8 cellular contexts compared by ENCODE assay signal in the genomic region with DNA sequence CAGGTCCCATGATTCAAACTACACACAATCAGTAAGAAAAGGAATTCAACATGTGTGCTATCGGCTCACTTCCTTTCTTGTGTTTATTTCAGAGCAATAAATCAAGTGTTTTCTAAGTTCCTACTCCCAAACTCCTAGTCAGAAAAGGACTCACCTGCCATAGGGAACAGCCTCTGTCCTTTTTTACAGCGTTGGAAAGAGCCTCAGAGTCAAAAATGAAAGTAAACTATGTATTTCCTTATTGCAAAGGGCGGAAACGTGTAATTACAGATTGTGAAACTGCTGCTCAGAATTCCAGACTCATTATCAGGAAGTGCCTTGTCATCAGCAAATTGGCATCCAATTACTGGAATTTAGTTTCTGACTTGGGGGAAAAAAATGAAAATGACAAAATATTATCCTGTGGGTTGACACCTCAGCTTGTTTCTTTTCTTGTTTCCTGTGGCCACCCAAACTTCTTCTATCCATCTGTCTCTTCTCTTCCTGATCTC. TPM values are rescaled to one million over a fixed set of nuclear protein-coding genes. Genes with fewer than 3 reads are reported as not detected.
A peak's percentile ranks its signal among the peaks of the same experiment; 100 is the strongest.
DNase-seq lines count a peak whose midpoint lies in the region; ATAC-seq and TF ChIP-seq lines count a peak whose summit lies in the region.

A gene (minus strand): TSS at position 210 of the 491 bp plus-strand sequence. CDS start 49 bp downstream, at position 161.

- no peak within 1 kb of the TSS for H3K9ac ChIP-seq in OCI-LY1 (ENCODE audit: low read length)

- H3K79me2 ChIP-seq in OCI-LY1 (ENCODE audit: insufficient read depth, low read length): no peaks in the 10 kb centered on the region

- TF ChIP-seq POLR2A in breast epithelium (IDR thresholded peaks at IDR 0.05) (peak; percentile 70), suprapubic skin (IDR thresholded peaks at IDR 0.05) (peak in 1 of 2 donors; percentile 61)

- peak; percentile 78 for ATAC-seq in GM19023 (IDR thresholded peaks at IDR 0.05; ENCODE audit: unreplicated experiment)
- peak; percentile 83 for ATAC-seq in HG03175 (IDR thresholded peaks at IDR 0.05; ENCODE audit: unreplicated experiment)

- H3K27ac Mint-ChIP-seq in CD4-positive, alpha-beta memory T cell: peak within 1 kb of the TSS; percentile 90 to 99 (median 98)

- H3K27ac ChIP-seq in CD4-positive, alpha-beta memory T cell (ENCODE audit: low read depth, low read length): peak within 1 kb of the TSS; percentile 82
- H3K27ac ChIP-seq in OCI-LY1 (ENCODE audit: low read depth, low read length, poor library complexity, severe bottlenecking) (no peak within 1 kb of the TSS), breast epithelium (peak within 1 kb of the TSS; percentile 93 to 95), suprapubic skin (peak within 1 kb of the TSS; percentile 92)

- H3K9me3 ChIP-seq in CD4-positive, alpha-beta memory T cell (ENCODE audit: control insufficient read depth in 1 of 2, low read length in 2 of 2): no peaks in the 10 kb centered on the region
- H3K9me3 ChIP-seq in OCI-LY1 (ENCODE audit: low read length) (no peaks in the 10 kb centered on the region), breast epithelium (peaks cover 0 to 11% of the 10 kb centered on the region in 2 donors), suprapubic skin (no peaks in the 10 kb centered on the region)

- peak in 4 of 5 donors; percentile 46 to 57 (median 55) for DNase-seq in CD4-positive, alpha-beta memory T cell
- DNase-seq in breast epithelium (ENCODE audit: low spot score in 2 of 2) (no peak), left kidney (ENCODE audit: low read depth, low spot score) (peak; percentile 18), suprapubic skin (ENCODE audit: low spot score in 2 of 2) (no peak), SK-N-DZ (ENCODE audit: low spot score) (no peak)

- peak within 1 kb of the TSS; percentile 61 for H3K4me2 ChIP-seq in OCI-LY1 (ENCODE audit: low read length)

- peak within 1 kb of the TSS; percentile 78 to 81 for H3K4me3 ChIP-seq in CD4-positive, alpha-beta memory T cell (ENCODE audit: low read length in 2 of 2)
- H3K4me3 ChIP-seq in OCI-LY1 (ENCODE audit: low read depth, low read length, poor library complexity, severe bottlenecking) (peak within 1 kb of the TSS; percentile 48), breast epithelium (peak within 1 kb of the TSS; percentile 52 to 76 (median 59)), suprapubic skin (peak within 1 kb of the TSS; percentile 65)

- no peak for TF ChIP-seq EP300 in suprapubic skin (IDR thresholded peaks at IDR 0.05)

- no peaks in the 10 kb centered on the region for H3K27me3 ChIP-seq in CD4-positive, alpha-beta memory T cell (ENCODE audit: insufficient read depth, low read length)
- H3K27me3 ChIP-seq in OCI-LY1 (ENCODE audit: insufficient read depth, low read length) (no peaks in the 10 kb centered on the region), breast epithelium (no peaks in the 10 kb centered on the region), suprapubic skin (no peaks in the 10 kb centered on the region)

- H3K27me3 Mint-ChIP-seq in CD4-positive, alpha-beta memory T cell: no peaks in the 10 kb centered on the region

- no peaks in the 10 kb centered on the region for H3K9me2 ChIP-seq in OCI-LY1 (ENCODE audit: low read depth, low read length)

- peak within 1 kb of the TSS; percentile 84 for H2AFZ ChIP-seq in OCI-LY1 (ENCODE audit: low read length)

- peaks cover 3 to 19% (median 16%) of the 10 kb centered on the region in 8 donors for H3K9me3 Mint-ChIP-seq in CD4-positive, alpha-beta memory T cell

- no peaks in the 10 kb centered on the region for H3K36me3 ChIP-seq in CD4-positive, alpha-beta memory T cell (ENCODE audit: insufficient read depth, low read length)
- H3K36me3 ChIP-seq in OCI-LY1 (ENCODE audit: insufficient read depth, low read length): no peaks in the 10 kb centered on the region
- H3K36me3 ChIP-seq in breast epithelium: no peaks in the 10 kb centered on the region
- no peaks in the 10 kb centered on the region for H3K36me3 ChIP-seq in suprapubic skin

- peaks cover 29 to 43% (median 36%) of the 10 kb centered on the region in 4 donors for H3K4me1 Mint-ChIP-seq in CD4-positive, alpha-beta memory T cell

- intact Hi-C loops in CD4-positive, alpha-beta memory T cell (cut with micrococcal nuclease): loop anchor here (1.0 to 5.0 kb wide), 4 partner anchors 9 to 261 kb away; no protein-coding TSS in a partner anchor
- intact Hi-C loops in breast epithelium (cut with DNase I; ENCODE audit: low total_unique reads): no loop called here

- 0% methylated on average over 4 of the region's 4 CpGs for WGBS in suprapubic skin

- TF ChIP-seq CTCF in OCI-LY1 (IDR thresholded peaks at IDR 0.05; ENCODE audit: low read length): no peak
- TF ChIP-seq CTCF in breast epithelium (IDR thresholded peaks at IDR 0.05): no peak
- no peak for TF ChIP-seq CTCF in suprapubic skin (IDR thresholded peaks at IDR 0.05)

- H3K4me3 Mint-ChIP-seq in CD4-positive, alpha-beta memory T cell: peak within 1 kb of the TSS; percentile 92 to 98 (median 95)

- H3K4me1 ChIP-seq in CD4-positive, alpha-beta memory T cell (ENCODE audit: insufficient read depth, low read length): peaks cover 42% of the 10 kb centered on the region
- H3K4me1 ChIP-seq in OCI-LY1 (ENCODE audit: insufficient read depth, low read length, severe bottlenecking) (peaks cover 5% of the 10 kb centered on the region), breast epithelium (no peaks in the 10 kb centered on the region), suprapubic skin (peaks cover 40% of the 10 kb centered on the region)

- no peaks in the 10 kb centered on the region for H3F3A ChIP-seq in OCI-LY1 (ENCODE audit: insufficient read depth, low read length)

- CTCF ChIA-PET in CD4-positive, alpha-beta memory T cell (lab: Charles Lee; ENCODE audit: partially characterized antibody): interaction anchor here (1.2 to 1.6 kb wide), 5 partner anchors 15 to 358 kb away, joined by 3 to 5 read pairs (median 4); no protein-coding TSS in a partner anchor

- H4K20me1 ChIP-seq in OCI-LY1 (ENCODE audit: insufficient read depth, low read length): no peaks in the 10 kb centered on the region

- POLR2A ChIA-PET in CD4-positive, alpha-beta memory T cell (lab: Charles Lee; ENCODE audit: partially characterized antibody): interaction anchor here (0.7 to 3.6 kb wide), 15 partner anchors 9 to 262 kb away, joined by 3 to 18 read pairs (median 5); a partner anchor contains a TSS

- peaks cover 24 to 39% of the 10 kb centered on the region in 2 donors for H3K36me3 Mint-ChIP-seq in CD4-positive, alpha-beta memory T cell

RNA-seq across cellular contexts. Expression of the gene that starts here (rescaled TPM):
- 10 to 100 TPM; 97.9 to 98.4 TPM for total RNA-seq in CD4-positive, alpha-beta memory T cell
- polyA plus RNA-seq in CD4-positive, alpha-beta memory T cell: 100 to 1,000 TPM; 107 to 115 TPM
- total RNA-seq in breast epithelium (100 to 1,000 TPM; 101 to 222 (median 156) TPM), suprapubic skin (100 to 1,000 TPM in 3 of 4 donors, 10 to 100 TPM in 1; 98.3 to 272 (median 129) TPM)
- polyA plus RNA-seq in SK-N-DZ (2014; cell fraction: cytosol; rRNA removed): not detected in 2 replicates
- 0.22 TPM in 1 of 2 replicates, not detected in the other for polyA plus RNA-seq in SK-N-DZ (2014; cell fraction: nucleus; rRNA removed)

Comparison
In these comparisons a context has a peak if more than half of its experiments do, and no peak if none do; other contexts are left out.
1. DNase-seq: peak in CD4-positive, alpha-beta memory T cell (4 of 5) and left kidney (single experiment); none in breast epithelium (0 of 2), suprapubic skin (0 of 2) and SK-N-DZ (single experiment).
2. Peak in every context shown above with its lines, with median percentiles within 50 percentile points of each other: H3K4me3 ChIP-seq.